Comparison of ENCODE assay signal across 1 cellular context in the genomic region with DNA sequence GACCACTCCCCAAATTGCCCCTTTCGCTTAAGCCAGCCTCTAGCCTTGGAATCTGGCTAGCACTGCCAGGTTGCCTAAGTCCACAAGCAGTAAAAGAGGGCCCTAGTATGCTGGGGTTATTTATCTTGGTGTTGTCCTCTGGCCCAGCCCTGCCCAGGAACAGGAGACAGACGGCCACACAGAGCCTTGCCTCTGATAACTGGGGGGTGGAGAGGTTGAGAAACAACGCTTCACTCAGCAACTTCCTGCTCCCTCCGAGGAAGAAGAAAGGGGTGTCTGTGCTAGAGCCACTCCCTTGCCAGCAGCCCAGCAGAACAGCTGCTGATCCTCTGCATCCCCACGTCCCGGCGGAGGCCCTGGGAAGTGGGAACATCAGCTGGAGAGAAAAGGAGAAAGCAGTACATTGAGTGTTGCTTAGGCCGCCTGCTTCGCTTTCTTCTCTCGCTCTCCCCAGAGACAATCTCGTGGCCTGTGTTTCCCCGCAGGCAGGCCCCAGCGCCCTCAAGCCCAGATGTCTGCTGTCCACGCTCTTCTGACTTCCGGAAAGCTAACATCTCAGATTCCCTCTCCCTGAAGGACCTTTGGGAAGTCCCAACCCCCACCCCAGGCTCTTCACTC.
TF ChIP-seq lines count a peak whose summit lies in the region.

No MANE protein-coding gene starts in this region.

TF ChIP-seq in HepG2, 621 proteins besides CTCF, POLR2A, EP300 and RAD21 (continued from another document and continues in another):
- TF ChIP-seq, protein P1, sequence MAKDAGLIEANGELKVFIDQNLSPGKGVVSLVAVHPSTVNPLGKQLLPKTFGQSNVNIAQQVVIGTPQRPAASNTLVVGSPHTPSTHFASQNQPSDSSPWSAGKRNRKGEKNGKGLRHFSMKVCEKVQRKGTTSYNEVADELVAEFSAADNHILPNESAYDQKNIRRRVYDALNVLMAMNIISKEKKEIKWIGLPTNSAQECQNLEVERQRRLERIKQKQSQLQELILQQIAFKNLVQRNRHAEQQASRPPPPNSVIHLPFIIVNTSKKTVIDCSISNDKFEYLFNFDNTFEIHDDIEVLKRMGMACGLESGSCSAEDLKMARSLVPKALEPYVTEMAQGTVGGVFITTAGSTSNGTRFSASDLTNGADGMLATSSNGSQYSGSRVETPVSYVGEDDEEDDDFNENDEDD (CRISPR knock-in tag; IDR thresholded peaks at IDR 0.05; ENCODE audit: borderline replicate concordance): no peak
- TF ChIP-seq SP1 (IDR thresholded peaks at IDR 0.05): no peak
- TF ChIP-seq SP1 (CRISPR knock-in tag; IDR thresholded peaks at IDR 0.05): no peak
- no peak for TF ChIP-seq HMGA1 (CRISPR knock-in tag; conservative IDR thresholded peaks at IDR 0.05)
- TF ChIP-seq ZNF274 (CRISPR knock-in tag; IDR thresholded peaks at IDR 0.05): 0 out of 2 replicates have a peak, but pooled peaks have one; percentile 59
- TF ChIP-seq ZNF33A (CRISPR knock-in tag; IDR thresholded peaks at IDR 0.05; ENCODE audit: borderline replicate concordance): no peak
- no peak for TF ChIP-seq AHR (CRISPR knock-in tag; IDR thresholded peaks at IDR 0.05)
- no peak for TF ChIP-seq ZKSCAN5 (CRISPR knock-in tag; IDR thresholded peaks at IDR 0.05)
- TF ChIP-seq RBFOX2 (IDR thresholded peaks at IDR 0.05; ENCODE audit: low read depth, low read length): peak; percentile 73
- no peak for TF ChIP-seq ZMYM3 (CRISPR knock-in tag; IDR thresholded peaks at IDR 0.05)
- TF ChIP-seq, protein P2, sequence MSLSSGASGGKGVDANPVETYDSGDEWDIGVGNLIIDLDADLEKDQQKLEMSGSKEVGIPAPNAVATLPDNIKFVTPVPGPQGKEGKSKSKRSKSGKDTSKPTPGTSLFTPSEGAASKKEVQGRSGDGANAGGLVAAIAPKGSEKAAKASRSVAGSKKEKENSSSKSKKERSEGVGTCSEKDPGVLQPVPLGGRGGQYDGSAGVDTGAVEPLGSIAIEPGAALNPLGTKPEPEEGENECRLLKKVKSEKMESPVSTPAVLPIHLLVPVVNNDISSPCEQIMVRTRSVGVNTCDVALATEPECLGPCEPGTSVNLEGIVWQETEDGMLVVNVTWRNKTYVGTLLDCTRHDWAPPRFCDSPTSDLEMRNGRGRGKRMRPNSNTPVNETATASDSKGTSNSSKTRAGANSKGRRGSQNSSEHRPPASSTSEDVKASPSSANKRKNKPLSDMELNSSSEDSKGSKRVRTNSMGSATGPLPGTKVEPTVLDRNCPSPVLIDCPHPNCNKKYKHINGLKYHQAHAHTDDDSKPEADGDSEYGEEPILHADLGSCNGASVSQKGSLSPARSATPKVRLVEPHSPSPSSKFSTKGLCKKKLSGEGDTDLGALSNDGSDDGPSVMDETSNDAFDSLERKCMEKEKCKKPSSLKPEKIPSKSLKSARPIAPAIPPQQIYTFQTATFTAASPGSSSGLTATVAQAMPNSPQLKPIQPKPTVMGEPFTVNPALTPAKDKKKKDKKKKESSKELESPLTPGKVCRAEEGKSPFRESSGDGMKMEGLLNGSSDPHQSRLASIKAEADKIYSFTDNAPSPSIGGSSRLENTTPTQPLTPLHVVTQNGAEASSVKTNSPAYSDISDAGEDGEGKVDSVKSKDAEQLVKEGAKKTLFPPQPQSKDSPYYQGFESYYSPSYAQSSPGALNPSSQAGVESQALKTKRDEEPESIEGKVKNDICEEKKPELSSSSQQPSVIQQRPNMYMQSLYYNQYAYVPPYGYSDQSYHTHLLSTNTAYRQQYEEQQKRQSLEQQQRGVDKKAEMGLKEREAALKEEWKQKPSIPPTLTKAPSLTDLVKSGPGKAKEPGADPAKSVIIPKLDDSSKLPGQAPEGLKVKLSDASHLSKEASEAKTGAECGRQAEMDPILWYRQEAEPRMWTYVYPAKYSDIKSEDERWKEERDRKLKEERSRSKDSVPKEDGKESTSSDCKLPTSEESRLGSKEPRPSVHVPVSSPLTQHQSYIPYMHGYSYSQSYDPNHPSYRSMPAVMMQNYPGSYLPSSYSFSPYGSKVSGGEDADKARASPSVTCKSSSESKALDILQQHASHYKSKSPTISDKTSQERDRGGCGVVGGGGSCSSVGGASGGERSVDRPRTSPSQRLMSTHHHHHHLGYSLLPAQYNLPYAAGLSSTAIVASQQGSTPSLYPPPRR (CRISPR knock-in tag; IDR thresholded peaks at IDR 0.05; ENCODE audit: borderline replicate concordance): no peak
- TF ChIP-seq ZIK1 (CRISPR knock-in tag; IDR thresholded peaks at IDR 0.05; ENCODE audit: borderline replicate concordance, low read depth): no peak
- 0 out of 2 replicates have a peak, but pooled peaks have one; percentile 48 for TF ChIP-seq RCOR2 (CRISPR knock-in tag; IDR thresholded peaks at IDR 0.05)
- TF ChIP-seq NCOA1 (CRISPR knock-in tag; IDR thresholded peaks at IDR 0.05): no peak
- TF ChIP-seq, protein P3, sequence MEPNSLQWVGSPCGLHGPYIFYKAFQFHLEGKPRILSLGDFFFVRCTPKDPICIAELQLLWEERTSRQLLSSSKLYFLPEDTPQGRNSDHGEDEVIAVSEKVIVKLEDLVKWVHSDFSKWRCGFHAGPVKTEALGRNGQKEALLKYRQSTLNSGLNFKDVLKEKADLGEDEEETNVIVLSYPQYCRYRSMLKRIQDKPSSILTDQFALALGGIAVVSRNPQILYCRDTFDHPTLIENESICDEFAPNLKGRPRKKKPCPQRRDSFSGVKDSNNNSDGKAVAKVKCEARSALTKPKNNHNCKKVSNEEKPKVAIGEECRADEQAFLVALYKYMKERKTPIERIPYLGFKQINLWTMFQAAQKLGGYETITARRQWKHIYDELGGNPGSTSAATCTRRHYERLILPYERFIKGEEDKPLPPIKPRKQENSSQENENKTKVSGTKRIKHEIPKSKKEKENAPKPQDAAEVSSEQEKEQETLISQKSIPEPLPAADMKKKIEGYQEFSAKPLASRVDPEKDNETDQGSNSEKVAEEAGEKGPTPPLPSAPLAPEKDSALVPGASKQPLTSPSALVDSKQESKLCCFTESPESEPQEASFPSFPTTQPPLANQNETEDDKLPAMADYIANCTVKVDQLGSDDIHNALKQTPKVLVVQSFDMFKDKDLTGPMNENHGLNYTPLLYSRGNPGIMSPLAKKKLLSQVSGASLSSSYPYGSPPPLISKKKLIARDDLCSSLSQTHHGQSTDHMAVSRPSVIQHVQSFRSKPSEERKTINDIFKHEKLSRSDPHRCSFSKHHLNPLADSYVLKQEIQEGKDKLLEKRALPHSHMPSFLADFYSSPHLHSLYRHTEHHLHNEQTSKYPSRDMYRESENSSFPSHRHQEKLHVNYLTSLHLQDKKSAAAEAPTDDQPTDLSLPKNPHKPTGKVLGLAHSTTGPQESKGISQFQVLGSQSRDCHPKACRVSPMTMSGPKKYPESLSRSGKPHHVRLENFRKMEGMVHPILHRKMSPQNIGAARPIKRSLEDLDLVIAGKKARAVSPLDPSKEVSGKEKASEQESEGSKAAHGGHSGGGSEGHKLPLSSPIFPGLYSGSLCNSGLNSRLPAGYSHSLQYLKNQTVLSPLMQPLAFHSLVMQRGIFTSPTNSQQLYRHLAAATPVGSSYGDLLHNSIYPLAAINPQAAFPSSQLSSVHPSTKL (CRISPR knock-in tag; IDR thresholded peaks at IDR 0.05): peak; percentile 83
- no peak for TF ChIP-seq ZNF788 (CRISPR knock-in tag; IDR thresholded peaks at IDR 0.05; ENCODE audit: borderline replicate concordance)
- no peak for TF ChIP-seq NONO (IDR thresholded peaks at IDR 0.05)
- 0 out of 2 replicates have a peak, but pooled peaks have one; percentile 23 for TF ChIP-seq NONO (CRISPR knock-in tag; conservative IDR thresholded peaks at IDR 0.05)
- TF ChIP-seq SKI (IDR thresholded peaks at IDR 0.05; ENCODE audit: partially characterized antibody): no peak
- TF ChIP-seq, protein P4, sequence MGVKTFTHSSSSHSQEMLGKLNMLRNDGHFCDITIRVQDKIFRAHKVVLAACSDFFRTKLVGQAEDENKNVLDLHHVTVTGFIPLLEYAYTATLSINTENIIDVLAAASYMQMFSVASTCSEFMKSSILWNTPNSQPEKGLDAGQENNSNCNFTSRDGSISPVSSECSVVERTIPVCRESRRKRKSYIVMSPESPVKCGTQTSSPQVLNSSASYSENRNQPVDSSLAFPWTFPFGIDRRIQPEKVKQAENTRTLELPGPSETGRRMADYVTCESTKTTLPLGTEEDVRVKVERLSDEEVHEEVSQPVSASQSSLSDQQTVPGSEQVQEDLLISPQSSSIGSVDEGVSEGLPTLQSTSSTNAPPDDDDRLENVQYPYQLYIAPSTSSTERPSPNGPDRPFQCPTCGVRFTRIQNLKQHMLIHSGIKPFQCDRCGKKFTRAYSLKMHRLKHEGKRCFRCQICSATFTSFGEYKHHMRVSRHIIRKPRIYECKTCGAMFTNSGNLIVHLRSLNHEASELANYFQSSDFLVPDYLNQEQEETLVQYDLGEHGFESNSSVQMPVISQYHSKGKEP (CRISPR knock-in tag; IDR thresholded peaks at IDR 0.05): no peak
- TF ChIP-seq HES4 (CRISPR knock-in tag; IDR thresholded peaks at IDR 0.05; ENCODE audit: borderline replicate concordance): no peak
- TF ChIP-seq ZNF225 (CRISPR knock-in tag; IDR thresholded peaks at IDR 0.05): no peak
- TF ChIP-seq SIN3B (IDR thresholded peaks at IDR 0.05; ENCODE audit: low read length): no peak
- TF ChIP-seq ZEB1 (IDR thresholded peaks at IDR 0.05; ENCODE audit: insufficient replicate concordance, low read depth): no peak
- TF ChIP-seq, protein P5, sequence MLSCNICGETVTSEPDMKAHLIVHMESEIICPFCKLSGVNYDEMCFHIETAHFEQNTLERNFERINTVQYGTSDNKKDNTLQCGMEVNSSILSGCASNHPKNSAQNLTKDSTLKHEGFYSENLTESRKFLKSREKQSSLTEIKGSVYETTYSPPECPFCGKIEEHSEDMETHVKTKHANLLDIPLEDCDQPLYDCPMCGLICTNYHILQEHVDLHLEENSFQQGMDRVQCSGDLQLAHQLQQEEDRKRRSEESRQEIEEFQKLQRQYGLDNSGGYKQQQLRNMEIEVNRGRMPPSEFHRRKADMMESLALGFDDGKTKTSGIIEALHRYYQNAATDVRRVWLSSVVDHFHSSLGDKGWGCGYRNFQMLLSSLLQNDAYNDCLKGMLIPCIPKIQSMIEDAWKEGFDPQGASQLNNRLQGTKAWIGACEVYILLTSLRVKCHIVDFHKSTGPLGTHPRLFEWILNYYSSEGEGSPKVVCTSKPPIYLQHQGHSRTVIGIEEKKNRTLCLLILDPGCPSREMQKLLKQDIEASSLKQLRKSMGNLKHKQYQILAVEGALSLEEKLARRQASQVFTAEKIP (CRISPR knock-in tag; IDR thresholded peaks at IDR 0.05; ENCODE audit: borderline replicate concordance): no peak
- TF ChIP-seq, protein P6, sequence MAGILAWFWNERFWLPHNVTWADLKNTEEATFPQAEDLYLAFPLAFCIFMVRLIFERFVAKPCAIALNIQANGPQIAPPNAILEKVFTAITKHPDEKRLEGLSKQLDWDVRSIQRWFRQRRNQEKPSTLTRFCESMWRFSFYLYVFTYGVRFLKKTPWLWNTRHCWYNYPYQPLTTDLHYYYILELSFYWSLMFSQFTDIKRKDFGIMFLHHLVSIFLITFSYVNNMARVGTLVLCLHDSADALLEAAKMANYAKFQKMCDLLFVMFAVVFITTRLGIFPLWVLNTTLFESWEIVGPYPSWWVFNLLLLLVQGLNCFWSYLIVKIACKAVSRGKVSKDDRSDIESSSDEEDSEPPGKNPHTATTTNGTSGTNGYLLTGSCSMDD (CRISPR knock-in tag; IDR thresholded peaks at IDR 0.05): no peak
- TF ChIP-seq, protein P7, sequence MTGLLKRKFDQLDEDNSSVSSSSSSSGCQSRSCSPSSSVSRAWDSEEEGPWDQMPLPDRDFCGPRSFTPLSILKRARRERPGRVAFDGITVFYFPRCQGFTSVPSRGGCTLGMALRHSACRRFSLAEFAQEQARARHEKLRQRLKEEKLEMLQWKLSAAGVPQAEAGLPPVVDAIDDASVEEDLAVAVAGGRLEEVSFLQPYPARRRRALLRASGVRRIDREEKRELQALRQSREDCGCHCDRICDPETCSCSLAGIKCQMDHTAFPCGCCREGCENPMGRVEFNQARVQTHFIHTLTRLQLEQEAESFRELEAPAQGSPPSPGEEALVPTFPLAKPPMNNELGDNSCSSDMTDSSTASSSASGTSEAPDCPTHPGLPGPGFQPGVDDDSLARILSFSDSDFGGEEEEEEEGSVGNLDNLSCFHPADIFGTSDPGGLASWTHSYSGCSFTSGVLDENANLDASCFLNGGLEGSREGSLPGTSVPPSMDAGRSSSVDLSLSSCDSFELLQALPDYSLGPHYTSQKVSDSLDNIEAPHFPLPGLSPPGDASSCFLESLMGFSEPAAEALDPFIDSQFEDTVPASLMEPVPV (CRISPR knock-in tag; IDR thresholded peaks at IDR 0.05): no peak; the same call in 1 of the 2 replicates
- no peak for TF ChIP-seq ZNF260 (CRISPR knock-in tag; IDR thresholded peaks at IDR 0.05; ENCODE audit: borderline replicate concordance, low read depth)
- TF ChIP-seq ZNF816 (CRISPR knock-in tag; IDR thresholded peaks at IDR 0.05; ENCODE audit: borderline replicate concordance): no peak
- TF ChIP-seq ATM (IDR thresholded peaks at IDR 0.05; ENCODE audit: borderline replicate concordance): no peak
- TF ChIP-seq RBM39 (IDR thresholded peaks at IDR 0.05; ENCODE audit: low read depth, low read length, poor library complexity, severe bottlenecking): peak; percentile 33
- no peak for TF ChIP-seq ZNF564 (CRISPR knock-in tag; IDR thresholded peaks at IDR 0.05)
- TF ChIP-seq BCL6 (CRISPR knock-in tag; IDR thresholded peaks at IDR 0.05): peak; percentile 44
- TF ChIP-seq ZNF672 (CRISPR knock-in tag; IDR thresholded peaks at IDR 0.05): no peak
- no peak for TF ChIP-seq SCMH1 (CRISPR knock-in tag; IDR thresholded peaks at IDR 0.05; ENCODE audit: borderline replicate concordance)
- no peak for TF ChIP-seq ZNF496 (CRISPR knock-in tag; IDR thresholded peaks at IDR 0.05; ENCODE audit: insufficient replicate concordance)
- peak; percentile 68 for TF ChIP-seq ZNF317 (CRISPR knock-in tag; IDR thresholded peaks at IDR 0.05)
- no peak for TF ChIP-seq ZNF7 (CRISPR knock-in tag; IDR thresholded peaks at IDR 0.05)
- TF ChIP-seq ZNF766 (CRISPR knock-in tag; IDR thresholded peaks at IDR 0.05; ENCODE audit: borderline replicate concordance): no peak
- no peak; the same call in 1 of the 2 replicates for TF ChIP-seq HNF4A (CRISPR knock-in tag; IDR thresholded peaks at IDR 0.05)
- no peak for TF ChIP-seq ZC3H13 (CRISPR knock-in tag; IDR thresholded peaks at IDR 0.05)
- peak; percentile 41; the same call in 1 of the 2 replicates for TF ChIP-seq SPEN (CRISPR knock-in tag; IDR thresholded peaks at IDR 0.05; ENCODE audit: low read depth)
- TF ChIP-seq SRSF1 (optimal IDR thresholded peaks at IDR 0.05; ENCODE audit: low read depth, low read length): no peak
- TF ChIP-seq, protein P8, sequence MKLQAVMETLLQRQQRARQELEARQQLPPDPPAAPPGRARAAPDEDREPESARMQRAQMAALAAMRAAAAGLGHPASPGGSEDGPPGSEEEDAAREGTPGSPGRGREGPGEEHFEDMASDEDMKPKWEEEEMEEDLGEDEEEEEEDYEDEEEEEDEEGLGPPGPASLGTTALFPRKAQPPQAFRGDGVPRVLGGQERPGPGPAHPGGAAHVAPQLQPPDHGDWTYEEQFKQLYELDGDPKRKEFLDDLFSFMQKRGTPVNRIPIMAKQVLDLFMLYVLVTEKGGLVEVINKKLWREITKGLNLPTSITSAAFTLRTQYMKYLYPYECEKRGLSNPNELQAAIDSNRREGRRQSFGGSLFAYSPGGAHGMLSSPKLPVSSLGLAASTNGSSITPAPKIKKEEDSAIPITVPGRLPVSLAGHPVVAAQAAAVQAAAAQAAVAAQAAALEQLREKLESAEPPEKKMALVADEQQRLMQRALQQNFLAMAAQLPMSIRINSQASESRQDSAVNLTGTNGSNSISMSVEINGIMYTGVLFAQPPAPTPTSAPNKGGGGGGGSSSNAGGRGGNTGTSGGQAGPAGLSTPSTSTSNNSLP (IDR thresholded peaks at IDR 0.05; ENCODE audit: low read depth, low read length): no peak
